Comparison of ENCODE assay signal across 16 cellular contexts in the genomic region with DNA sequence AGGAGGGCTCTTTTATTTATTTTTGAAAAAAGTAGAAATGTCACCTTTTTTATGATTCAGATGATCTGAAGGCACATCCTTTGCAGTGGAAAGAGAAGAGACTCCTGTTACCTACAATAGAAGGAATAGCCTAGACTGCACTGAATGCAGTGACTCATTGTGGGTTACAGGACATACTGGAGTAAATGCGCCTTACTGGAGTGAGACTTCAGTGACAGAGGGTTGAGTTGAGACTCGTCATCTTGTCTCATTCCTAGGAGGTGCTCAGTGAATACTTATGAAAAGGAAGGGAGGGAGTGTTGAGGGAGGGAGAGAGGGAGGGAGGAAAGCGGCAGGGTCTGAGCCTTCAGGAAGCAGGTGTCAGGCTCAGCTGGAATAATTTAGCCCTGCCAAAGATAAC. TPM values are rescaled to one million over a fixed set of nuclear protein-coding genes. Genes with fewer than 3 reads are reported as not detected.
A peak's percentile ranks its signal among the peaks of the same experiment; 100 is the strongest.
DNase-seq lines count a peak whose midpoint lies in the region; ATAC-seq and TF ChIP-seq lines count a peak whose summit lies in the region.
"Had no signal": no experiment of that assay in that cellular context is flagged by ENCODE, and none has a peak within 500 bp of the region (broad histone marks: within the 10 kb centered on the region; RNA-seq: fewer than 3 reads in every experiment).

No MANE protein-coding gene starts in this region.

- DNase-seq in ELR (ENCODE audit: low read depth) (peak; percentile 97), NCI-H2196 treated with DMSO at 0.1 percent for 48 hours (lab: John Stamatoyannopoulos, UW; ENCODE audit: unreplicated experiment) (peak; percentile 6), mammary epithelial cell (peak; percentile 94), mucosa of descending colon (no peak), NOMO-1 treated with dmso at 0.1 percent for 144 hours (lab: John Stamatoyannopoulos, UW; ENCODE audit: unreplicated experiment) (no peak), KG1 (lab: John Stamatoyannopoulos, UW) (no peak)
- no peak for DNase-seq in stimulated activated CD4-positive, alpha-beta T cell treated with anti-CD3 and anti-CD28 coated beads, Interleukin-4, amount 100 ng/mL, for 1 hour
- DNase-seq in activated naive CD4-positive, alpha-beta T cell treated with Interleukin-2 at 50 U/mL for 16 hours, result no peak
- DNase-seq: activated CD4-positive, alpha-beta T cell treated with anti-CD3 and anti-CD28 coated beads for 4 hours; activated gamma-delta T cell treated with Interleukin-2 at 50 U/mL for 16 hours; hypothalamus; midbrain; NCI-H2029; right cardiac atrium; SHP77 treated with DMSO at 0.1 percent for 48 hours; upper lobe of right lung had no signal

- 0% methylated on average over 3 of the region's 3 CpGs for WGBS in mammary epithelial cell (ENCODE audit: low coverage, missing lambda C conversion rate)

- TF ChIP-seq CTCF in mammary epithelial cell (conservative IDR thresholded peaks at IDR 0.05 in 1 of 2, IDR thresholded peaks at IDR 0.05 in 1 of 2; ENCODE audit: extremely low read depth in 1 of 2, insufficient read depth in 1 of 2, low read depth in 1 of 2, low read length in 2 of 2) (no peak), mucosa of descending colon (IDR thresholded peaks at IDR 0.05) (no peak)

- H2AFZ ChIP-seq in mammary epithelial cell (ENCODE audit: low read depth, low read length), result peak overlapping the region; percentile 79

- CTCF ChIA-PET in mammary epithelial cell (lab: Charles Lee; ENCODE audit: low non-redundant PET), result no interaction called here

- H3K79me2 ChIP-seq in mammary epithelial cell (ENCODE audit: insufficient read depth, low read length), result no peaks in the 10 kb centered on the region

- dilution Hi-C loops in mammary epithelial cell (cut with HindIII; ENCODE audit: low sequenced_read_pairs), result no loop called here

- intact Hi-C loops in mammary epithelial cell (cut with micrococcal nuclease) (no loop called here), mucosa of descending colon (cut with DNase I, micrococcal nuclease) (no loop called here)

- no peak overlapping the region for H3K27ac ChIP-seq in mammary epithelial cell (ENCODE audit: insufficient read depth, low read depth, low read length)

- no peaks in the 10 kb centered on the region for H3K9me3 ChIP-seq in mammary epithelial cell (replicated peaks; ENCODE audit: insufficient read depth, low read length)
- no peaks in the 10 kb centered on the region for H3K9me3 ChIP-seq in mucosa of descending colon
- H3K9me3 ChIP-seq: upper lobe of right lung had no signal

- in situ Hi-C loops in mammary epithelial cell (cut with MboI; ENCODE audit: low sequenced_read_pairs in 2 of 2), result no loop called here

- peak overlapping the region; percentile 23 for H3K4me2 ChIP-seq in mammary epithelial cell (ENCODE audit: insufficient read depth, low read depth, low read length)

- H3K4me1 ChIP-seq in mammary epithelial cell (ENCODE audit: insufficient read depth, low read length), result peaks cover 45% of the 10 kb centered on the region
- H3K4me1 ChIP-seq in mucosa of descending colon (ENCODE audit: low read depth), result peaks cover 6% of the 10 kb centered on the region

- ATAC-seq in mucosa of descending colon, result peak; percentile 7
- ATAC-seq: right cardiac atrium, upper lobe of right lung had no signal

- no peaks in the 10 kb centered on the region for H4K20me1 ChIP-seq in mammary epithelial cell (ENCODE audit: insufficient read depth, low read length)

- H3K27me3 ChIP-seq in mammary epithelial cell (ENCODE audit: insufficient read depth, low read length), result no peaks in the 10 kb centered on the region
- H3K27me3 ChIP-seq: upper lobe of right lung had no signal

- BruUV-seq in mammary epithelial cell (replicated peaks; lab: Mats Ljungman, UMichigan), result no TSS peak

- no peak overlapping the region for H3K4me3 ChIP-seq in mammary epithelial cell (replicated peaks in 1 of 3; ENCODE audit: insufficient read depth in 1 of 3, low read depth in 2 of 3, low read length in 3 of 3)
- no peak overlapping the region for H3K4me3 ChIP-seq in mucosa of descending colon
- H3K4me3 ChIP-seq: upper lobe of right lung had no signal

- H3K36me3 ChIP-seq in mammary epithelial cell (ENCODE audit: insufficient read depth, low read length), result no peaks in the 10 kb centered on the region
- H3K36me3 ChIP-seq in mucosa of descending colon (ENCODE audit: low read depth), result no peaks in the 10 kb centered on the region
- H3K36me3 ChIP-seq: upper lobe of right lung had no signal

- H3K9ac ChIP-seq in mammary epithelial cell (ENCODE audit: insufficient read depth, low read length), result no peak overlapping the region

RNA-seq across cellular contexts. Expression of gene ANKRA2, which starts 25.2 kb away (rescaled TPM):
- total RNA-seq in mammary epithelial cell (10 to 100 TPM; 17.5 to 25.3 TPM), mucosa of descending colon (10 to 100 TPM; 20.8 to 23.8 (median 23.1) TPM)
- polyA plus RNA-seq in mammary epithelial cell, result 6.3 TPM
- 2.4 TPM for polyA minus RNA-seq in mammary epithelial cell

RNA-seq across cellular contexts. Expression of gene UTP15, which starts 25.4 kb away (rescaled TPM):
- total RNA-seq in mammary epithelial cell, result 10 to 100 TPM; 38.7 to 41.5 TPM
- polyA plus RNA-seq in mammary epithelial cell, result 15.7 TPM
- polyA minus RNA-seq in mammary epithelial cell, result 19.2 TPM
- total RNA-seq in mucosa of descending colon, result 10 to 100 TPM; 11.9 to 15.0 (median 13.5) TPM

RNA-seq across cellular contexts. Expression of gene BTF3, which starts 42.0 kb away (rescaled TPM):
- total RNA-seq in mammary epithelial cell, result 100 to 1,000 TPM; 365 to 681 TPM
- polyA plus RNA-seq in mammary epithelial cell, result 522 TPM
- 321 TPM for polyA minus RNA-seq in mammary epithelial cell
- 100 to 1,000 TPM; 460 to 520 (median 486) TPM for total RNA-seq in mucosa of descending colon

Comparison
In these comparisons a context has a peak if more than half of its experiments do, and no peak if none do; other contexts are left out.
1. DNase-seq: peak in ELR (single experiment), NCI-H2196 treated with DMSO at 0.1 percent for 48 hours (single experiment) and mammary epithelial cell (single experiment); none in mucosa of descending colon (0 of 3), NOMO-1 treated with dmso at 0.1 percent for 144 hours (single experiment), stimulated activated CD4-positive, alpha-beta T cell treated with anti-CD3 and anti-CD28 coated beads, Interleukin-4, amount 100 ng/mL, for 1 hour (single experiment), activated naive CD4-positive, alpha-beta T cell treated with Interleukin-2 at 50 U/mL for 16 hours (single experiment) and KG1 (single experiment).